ENCODE assay signal across 8 cellular contexts in the genomic region with DNA sequence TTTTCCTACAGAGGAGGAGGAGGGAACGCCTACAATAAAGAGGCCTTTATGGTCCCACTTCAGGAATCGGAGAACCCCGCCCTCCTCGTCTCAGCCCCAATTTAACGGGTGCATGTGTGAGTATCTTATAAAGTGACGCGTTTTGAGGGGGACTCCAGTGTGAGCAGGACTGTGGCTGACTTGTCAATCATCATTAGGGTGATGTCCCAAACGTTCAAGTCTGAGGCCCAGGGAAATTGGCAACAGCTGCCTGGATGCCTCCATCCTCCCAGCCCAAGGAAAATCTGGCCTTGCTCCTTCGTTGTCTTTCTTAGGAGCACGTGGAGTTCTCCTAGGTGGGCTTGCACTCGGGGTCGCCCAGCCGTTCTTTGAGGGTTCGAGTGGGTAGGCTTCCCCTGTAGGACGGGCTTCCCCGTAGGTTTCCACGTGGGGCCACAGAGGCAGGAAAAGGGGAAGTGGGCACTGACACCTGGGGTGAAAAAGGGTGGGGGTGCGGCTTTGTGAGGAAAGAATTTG. TPM values are rescaled to one million over a fixed set of nuclear protein-coding genes. Genes with fewer than 3 reads are reported as not detected.
A peak's percentile ranks its signal among the peaks of the same experiment; 100 is the strongest.
DNase-seq lines count a peak whose midpoint lies in the region; ATAC-seq and TF ChIP-seq lines count a peak whose summit lies in the region.

No MANE protein-coding gene starts in this region.

- H3K4me2 ChIP-seq in OCI-LY3 (ENCODE audit: low read length) = peak overlapping the region; percentile 97

- no peaks in the 10 kb centered on the region for H3K27me3 Mint-ChIP-seq in activated naive CD4-positive, alpha-beta T cell treated with anti-CD3 and anti-CD28 coated beads for 36 hours (ENCODE audit: low read depth)
- no peaks in the 10 kb centered on the region for H3K27me3 Mint-ChIP-seq in naive thymus-derived CD4-positive, alpha-beta T cell

- H3K27ac ChIP-seq in OCI-LY3 (ENCODE audit: low read length) (peak overlapping the region; percentile 92), ectodermal cell (ENCODE audit: insufficient read depth, low read depth, low read length, poor library complexity, severe bottlenecking) (peak overlapping the region; percentile 90)
- peak overlapping the region; percentile 98 for H3K27ac ChIP-seq in naive thymus-derived CD4-positive, alpha-beta T cell (ENCODE audit: low read depth, low read length)

- H3K9ac ChIP-seq in OCI-LY3 (ENCODE audit: low read length) = peak overlapping the region; percentile 76

- H3K4me3 ChIP-seq in OCI-LY3 (ENCODE audit: low read length) = peak overlapping the region; percentile 94
- peak overlapping the region; percentile 60 for H3K4me3 ChIP-seq in ectodermal cell (ENCODE audit: insufficient read depth, low read depth, low read length)
- H3K4me3 ChIP-seq in naive thymus-derived CD4-positive, alpha-beta T cell (ENCODE audit: low read length) = peak overlapping the region; percentile 70

- peak overlapping the region; percentile 98 for H3K4me3 Mint-ChIP-seq in activated naive CD4-positive, alpha-beta T cell treated with anti-CD3 and anti-CD28 coated beads for 36 hours
- H3K4me3 Mint-ChIP-seq in naive thymus-derived CD4-positive, alpha-beta T cell = peak overlapping the region; percentile 77 to 99 (median 98)

- peaks cover 40% of the 10 kb centered on the region for H3K36me3 Mint-ChIP-seq in activated naive CD4-positive, alpha-beta T cell treated with anti-CD3 and anti-CD28 coated beads for 36 hours (ENCODE audit: low read depth)
- H3K36me3 Mint-ChIP-seq in naive thymus-derived CD4-positive, alpha-beta T cell = peaks cover 4 to 30% (median 7%) of the 10 kb centered on the region in 5 donors

- WGBS in ectodermal cell, 2 experiments = 64 to 66% methylated on average over 18 of the region's 18 CpGs

- peak overlapping the region; percentile 98 for H3K27ac Mint-ChIP-seq in activated naive CD4-positive, alpha-beta T cell treated with anti-CD3 and anti-CD28 coated beads for 36 hours
- peak overlapping the region; percentile 96 to 99 (median 97) for H3K27ac Mint-ChIP-seq in naive thymus-derived CD4-positive, alpha-beta T cell

- peak; percentile 50 for DNase-seq in activated naive CD4-positive, alpha-beta T cell treated with anti-CD3 and anti-CD28 coated beads for 36 hours
- DNase-seq in activated naive CD4-positive, alpha-beta T cell treated with Interleukin-2 at 50 U/mL for 16 hours = no peak
- no peak for DNase-seq in naive thymus-derived CD4-positive, alpha-beta T cell
- DNase-seq in glomerular visceral epithelial cell (ENCODE audit: extremely low spot score) (no peak), HPDE6-E6E7 (ENCODE audit: extremely low spot score) (no peak)

- 0 out of 2 replicates have a peak overlapping the region, but pooled peaks have one; percentile 26 for H2AFZ ChIP-seq in OCI-LY3 (ENCODE audit: low read depth, low read length)

- ATAC-seq in HG02884 (IDR thresholded peaks at IDR 0.05; ENCODE audit: unreplicated experiment) = peak; percentile 34
- peak; percentile 17 for ATAC-seq in naive thymus-derived CD4-positive, alpha-beta T cell

- H3K4me1 ChIP-seq in OCI-LY3 (ENCODE audit: low read length) (peaks cover 48% of the 10 kb centered on the region), ectodermal cell (ENCODE audit: control insufficient read depth, insufficient read depth, low read length) (peaks cover 9% of the 10 kb centered on the region)
- H3K4me1 ChIP-seq in naive thymus-derived CD4-positive, alpha-beta T cell (ENCODE audit: control insufficient read depth in 2 of 2, insufficient read depth in 2 of 2, low read length in 2 of 2) = peaks cover 13 to 18% of the 10 kb centered on the region in 2 donors

- intact Hi-C loops in activated naive CD4-positive, alpha-beta T cell treated with anti-CD3 and anti-CD28 coated beads for 36 hours (cut with micrococcal nuclease) = loop anchor here (1.0 to 10.0 kb wide), 5 partner anchors 14 to 603 kb away; a partner anchor contains a TSS
- intact Hi-C loops in naive thymus-derived CD4-positive, alpha-beta T cell (cut with micrococcal nuclease) = loop anchor here (1.0 to 10.0 kb wide), 12 partner anchors 14 to 1056 kb away; a partner anchor contains a TSS

- peaks cover 39% of the 10 kb centered on the region for H4K20me1 ChIP-seq in OCI-LY3 (ENCODE audit: insufficient read depth, low read length)

- H3K4me1 Mint-ChIP-seq in activated naive CD4-positive, alpha-beta T cell treated with anti-CD3 and anti-CD28 coated beads for 36 hours (ENCODE audit: low read depth) = peaks cover 33% of the 10 kb centered on the region
- H3K4me1 Mint-ChIP-seq in naive thymus-derived CD4-positive, alpha-beta T cell = peaks cover 18 to 45% (median 34%) of the 10 kb centered on the region in 7 donors

- H3K9me3 ChIP-seq in OCI-LY3 (ENCODE audit: insufficient read depth, low read length) (no peaks in the 10 kb centered on the region), ectodermal cell (ENCODE audit: control insufficient read depth, low read length) (no peaks in the 10 kb centered on the region)
- H3K9me3 ChIP-seq in naive thymus-derived CD4-positive, alpha-beta T cell (ENCODE audit: control insufficient read depth in 2 of 3, low read length in 3 of 3) = no peaks in the 10 kb centered on the region

- CTCF ChIA-PET in activated naive CD4-positive, alpha-beta T cell treated with anti-CD3 and anti-CD28 coated beads for 36 hours (lab: Charles Lee) = interaction anchor here (0.6 to 1.7 kb wide), 7 partner anchors 13 to 71 kb away, joined by 3 to 7 read pairs (median 4); no protein-coding TSS in a partner anchor
- CTCF ChIA-PET in naive thymus-derived CD4-positive, alpha-beta T cell (lab: Charles Lee) = interaction anchor here (0.6 kb wide), 1 partner anchor 14 kb away, joined by 3 read pairs; no protein-coding TSS in a partner anchor

- no peaks in the 10 kb centered on the region for H3K9me3 Mint-ChIP-seq in activated naive CD4-positive, alpha-beta T cell treated with anti-CD3 and anti-CD28 coated beads for 36 hours
- no peaks in the 10 kb centered on the region for H3K9me3 Mint-ChIP-seq in naive thymus-derived CD4-positive, alpha-beta T cell

- TF ChIP-seq CTCF in OCI-LY3 (IDR thresholded peaks at IDR 0.05; ENCODE audit: low read depth, low read length) = no peak

- peaks cover 44% of the 10 kb centered on the region for H3K79me2 ChIP-seq in OCI-LY3 (ENCODE audit: low read length)

- POLR2A ChIA-PET in naive thymus-derived CD4-positive, alpha-beta T cell (lab: Charles Lee) = interaction anchor here (0.6 to 4.0 kb wide), 27 partner anchors 10 to 1067 kb away, joined by 3 to 38 read pairs (median 5); a partner anchor contains a TSS

- H3K36me3 ChIP-seq in OCI-LY3 (replicated peaks; ENCODE audit: low read depth, low read length) (peaks cover 37% of the 10 kb centered on the region), ectodermal cell (ENCODE audit: control insufficient read depth, insufficient read depth, low read length) (no peaks in the 10 kb centered on the region)
- H3K36me3 ChIP-seq in naive thymus-derived CD4-positive, alpha-beta T cell (ENCODE audit: control insufficient read depth in 2 of 3, insufficient read depth in 3 of 3, low read length in 3 of 3) = peaks cover 0 to 23% (median 8%) of the 10 kb centered on the region in 3 experiments

- H3K27me3 ChIP-seq in OCI-LY3 (ENCODE audit: low read depth, low read length) = no peaks in the 10 kb centered on the region
- H3K27me3 ChIP-seq in ectodermal cell (ENCODE audit: control insufficient read depth, insufficient read depth, low read length, poor library complexity, severe bottlenecking) = no peaks in the 10 kb centered on the region
- no peaks in the 10 kb centered on the region for H3K27me3 ChIP-seq in naive thymus-derived CD4-positive, alpha-beta T cell (ENCODE audit: control insufficient read depth in 2 of 2, insufficient read depth in 2 of 2, low read length in 2 of 2)

RNA-seq across cellular contexts. Expression of a gene that starts 0.6 kb away (rescaled TPM):
- 100 to 1,000 TPM; 118 to 120 TPM for total RNA-seq in activated naive CD4-positive, alpha-beta T cell treated with anti-CD3 and anti-CD28 coated beads for 36 hours
- 20.1 TPM for polyA plus RNA-seq in ectodermal cell (2013, experiment 1 of 4)
- polyA plus RNA-seq in ectodermal cell (2013, experiment 2 of 4) = 24.4 TPM
- 24.8 TPM for polyA plus RNA-seq in ectodermal cell (2013, experiment 3 of 4)
- polyA plus RNA-seq in ectodermal cell (2013, experiment 4 of 4) = 25.9 TPM
- 100 to 1,000 TPM; 102 to 226 (median 131) TPM for total RNA-seq in naive thymus-derived CD4-positive, alpha-beta T cell
- 10 to 100 TPM; 42.0 to 61.8 TPM for polyA plus RNA-seq in naive thymus-derived CD4-positive, alpha-beta T cell

RNA-seq across cellular contexts. Expression of a gene that starts 30.4 kb away (rescaled TPM):
- total RNA-seq in activated naive CD4-positive, alpha-beta T cell treated with anti-CD3 and anti-CD28 coated beads for 36 hours = not detected
- polyA plus RNA-seq in ectodermal cell (2013, experiment 1 of 4) = not detected
- polyA plus RNA-seq in ectodermal cell (2013, experiment 2 of 4) = not detected
- polyA plus RNA-seq in ectodermal cell (2013, experiment 3 of 4) = not detected
- polyA plus RNA-seq in ectodermal cell (2013, experiment 4 of 4) = not detected
- total RNA-seq in naive thymus-derived CD4-positive, alpha-beta T cell = not detected
- under 1 TPM; 0.17 to 0.25 TPM for polyA plus RNA-seq in naive thymus-derived CD4-positive, alpha-beta T cell

RNA-seq across cellular contexts. Expression of a gene that starts 58.0 kb away (rescaled TPM):
- total RNA-seq in activated naive CD4-positive, alpha-beta T cell treated with anti-CD3 and anti-CD28 coated beads for 36 hours = 100 to 1,000 TPM; 104 to 119 TPM
- polyA plus RNA-seq in ectodermal cell (2013, experiment 1 of 4) = 1.2 TPM
- 0.21 TPM for polyA plus RNA-seq in ectodermal cell (2013, experiment 2 of 4)
- polyA plus RNA-seq in ectodermal cell (2013, experiment 3 of 4) = 0.11 TPM
- 0.24 TPM for polyA plus RNA-seq in ectodermal cell (2013, experiment 4 of 4)
- total RNA-seq in naive thymus-derived CD4-positive, alpha-beta T cell = 100 to 1,000 TPM; 380 to 615 (median 394) TPM
- 100 to 1,000 TPM in 1 of 2 donors, 10 to 100 TPM in 1; 76.0 to 122 TPM for polyA plus RNA-seq in naive thymus-derived CD4-positive, alpha-beta T cell
